In the genomic region with DNA sequence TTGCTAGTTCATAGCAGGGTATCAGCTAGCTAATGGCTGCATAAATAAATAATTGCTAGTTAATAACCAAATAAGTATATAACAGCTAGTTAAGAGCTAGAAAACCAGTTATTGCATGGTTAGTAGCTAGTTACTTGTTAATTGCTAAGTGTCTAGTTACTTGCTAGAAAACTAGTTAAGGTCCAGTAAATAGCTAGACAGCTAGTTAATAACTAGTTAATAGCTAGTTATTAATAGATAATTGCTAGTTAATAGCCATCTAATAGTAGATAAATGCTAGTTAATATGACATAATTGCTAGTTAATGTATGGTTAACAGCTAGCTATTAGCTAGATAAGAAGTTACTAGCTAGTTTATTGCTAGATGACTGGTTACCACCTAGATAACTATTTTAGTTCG, we compare ENCODE assay signal across 33 cellular contexts.
"Had no signal": no experiment of that assay in that cellular context is flagged by ENCODE, and none has a peak within 500 bp of the region (broad histone marks: within the 10 kb centered on the region; RNA-seq: fewer than 3 reads in every experiment).

No MANE protein-coding gene starts in this region.

- H3K4me1 Mint-ChIP-seq: activated B cell treated with CpG ODN at 0.5 μM for 24 hours; activated naive CD4-positive, alpha-beta T cell treated with anti-CD3 and anti-CD28 coated beads, Interleukin-2, amount 50 U/mL, for 24 hours; activated naive CD8-positive, alpha-beta T cell treated with anti-CD3 and anti-CD28 coated beads for 36 hours; activated naive CD8-positive, alpha-beta T cell treated with anti-CD3 and anti-CD28 coated beads, Interleukin-2, amount 50 U/mL, for 24 hours; brain; T-helper 17 cell had no signal

- H3K27me3 ChIP-seq: adrenal gland, breast epithelium, cardiac muscle cell, colonic mucosa had no signal

- ATAC-seq: activated CD4-positive, CD25-positive, alpha-beta regulatory T cell treated with anti-CD3 and anti-CD28 coated beads, Interleukin-2, amount 50 U/mL, for 24 hours; activated CD8-positive, alpha-beta T cell treated with anti-CD3 and anti-CD28 coated beads for 36 hours; activated naive CD8-positive, alpha-beta T cell treated with anti-CD3 and anti-CD28 coated beads, Interleukin-2, amount 50 U/mL, for 24 hours; esophagus mucosa; T-helper 17 cell had no signal

- H3K27ac Mint-ChIP-seq: activated B cell treated with CpG ODN at 0.5 μM for 24 hours; activated CD8-positive, alpha-beta T cell treated with anti-CD3 and anti-CD28 coated beads for 36 hours; activated naive CD4-positive, alpha-beta T cell treated with anti-CD3 and anti-CD28 coated beads for 36 hours; activated naive CD4-positive, alpha-beta T cell treated with anti-CD3 and anti-CD28 coated beads, Interleukin-2, amount 50 U/mL, for 24 hours; activated naive CD8-positive, alpha-beta T cell treated with anti-CD3 and anti-CD28 coated beads for 36 hours; activated naive CD8-positive, alpha-beta T cell treated with anti-CD3 and anti-CD28 coated beads, Interleukin-2, amount 50 U/mL, for 24 hours; activated T-helper 1 cell treated with anti-CD3 and anti-CD28 coated beads, Interleukin-12 subunit alpha, Interleukin-12 subunit beta, Interleukin-2, Interleukin-4 antibody, amounts not matched to agents 30 ng/mL and 10 ng/mL and 1 ng/mL, durations not matched to agents 14 hours and 24 hours and 36 hours; activated T-helper 2 cell treated with anti-CD3 and anti-CD28 coated beads, Interferon-gamma antibody, Interleukin-2, Interleukin-4, amounts not matched to agents 10 μg/mL and 5 μg/mL and 100 μg/mL, durations not matched to agents 14 hours and 24 hours and 36 hours; brain; T-helper 17 cell; T-helper 2 cell treated with Interferon-gamma antibody and Interleukin-4, amounts not matched to agents 5 μg/mL and 100 μg/mL, for 36 hours had no signal

- FAIRE-seq: frontal cortex had no signal

- H3K4me1 ChIP-seq: adrenal gland, breast epithelium, colonic mucosa had no signal

- DNase-seq: activated B cell treated with CpG ODN at 0.5 μM for 24 hours; activated CD4-positive, alpha-beta T cell treated with anti-CD3 and anti-CD28 coated beads for 48 hours; activated CD4-positive, alpha-beta T cell treated with anti-CD3 and anti-CD28 coated beads, Interleukin-2, amount 50 U/mL, for 1 hour; activated CD4-positive, alpha-beta T cell treated with anti-CD3 and anti-CD28 coated beads, Interleukin-2, amount 50 U/mL, for 48 hours; activated CD8-positive, alpha-beta memory T cell treated with anti-CD3 and anti-CD28 coated beads for 24 hours; activated CD8-positive, alpha-beta T cell treated with anti-CD3 and anti-CD28 coated beads for 36 hours; activated effector memory CD4-positive, alpha-beta T cell treated with anti-CD3 and anti-CD28 coated beads, Interleukin-2, amount 50 U/mL, for 16 hours; activated naive CD4-positive, alpha-beta T cell treated with anti-CD3 and anti-CD28 coated beads for 36 hours; activated naive CD8-positive, alpha-beta T cell treated with anti-CD3 and anti-CD28 coated beads for 36 hours; activated naive CD8-positive, alpha-beta T cell treated with anti-CD3 and anti-CD28 coated beads, Interleukin-2, amount 50 U/mL, for 24 hours; activated T-cell treated with anti-CD3 and anti-CD28 coated beads, Interleukin-2, amount 50 U/mL, for 48 hours; adrenal gland; amygdala; aorta; central memory CD4-positive, alpha-beta T cell; cerebellar nuclear complex; colonic mucosa; effector CD8-positive, alpha-beta T cell; foreskin fibroblast; head of caudate nucleus; T-helper 17 cell; T1000; WERI-Rb-1 had no signal

- H3K36me3 ChIP-seq: adrenal gland, breast epithelium, cardiac muscle cell, colonic mucosa, WERI-Rb-1 had no signal

- H3K9me3 ChIP-seq: adrenal gland, breast epithelium had no signal

- H3K36me3 Mint-ChIP-seq: activated naive CD4-positive, alpha-beta T cell treated with anti-CD3 and anti-CD28 coated beads, Interleukin-2, amount 50 U/mL, for 24 hours; activated naive CD8-positive, alpha-beta T cell treated with anti-CD3 and anti-CD28 coated beads for 36 hours; brain had no signal

- H3K9me3 Mint-ChIP-seq: activated B cell treated with CpG ODN at 0.5 μM for 24 hours; activated naive CD4-positive, alpha-beta T cell treated with anti-CD3 and anti-CD28 coated beads, Interleukin-2, amount 50 U/mL, for 24 hours; activated naive CD8-positive, alpha-beta T cell treated with anti-CD3 and anti-CD28 coated beads for 36 hours; activated naive CD8-positive, alpha-beta T cell treated with anti-CD3 and anti-CD28 coated beads, Interleukin-2, amount 50 U/mL, for 24 hours; activated T-helper 1 cell treated with anti-CD3 and anti-CD28 coated beads, Interleukin-12 subunit alpha, Interleukin-12 subunit beta, Interleukin-2, Interleukin-4 antibody, amounts not matched to agents 30 ng/mL and 10 ng/mL and 1 ng/mL, durations not matched to agents 14 hours and 24 hours and 36 hours; activated T-helper 2 cell treated with anti-CD3 and anti-CD28 coated beads, Interferon-gamma antibody, Interleukin-2, Interleukin-4, amounts not matched to agents 10 μg/mL and 5 μg/mL and 100 μg/mL, durations not matched to agents 14 hours and 24 hours and 36 hours; T-helper 2 cell treated with Interferon-gamma antibody and Interleukin-4, amounts not matched to agents 5 μg/mL and 100 μg/mL, for 36 hours had no signal

- H3K27ac ChIP-seq: adrenal gland, breast epithelium, cardiac muscle cell, colonic mucosa, WERI-Rb-1 had no signal

- H3K4me3 ChIP-seq: adrenal gland, breast epithelium, cardiac muscle cell, colonic mucosa had no signal

- H3K27me3 Mint-ChIP-seq: activated B cell treated with CpG ODN at 0.5 μM for 24 hours; activated CD8-positive, alpha-beta T cell treated with anti-CD3 and anti-CD28 coated beads for 36 hours; activated naive CD4-positive, alpha-beta T cell treated with anti-CD3 and anti-CD28 coated beads, Interleukin-2, amount 50 U/mL, for 24 hours; activated naive CD8-positive, alpha-beta T cell treated with anti-CD3 and anti-CD28 coated beads for 36 hours; activated naive CD8-positive, alpha-beta T cell treated with anti-CD3 and anti-CD28 coated beads, Interleukin-2, amount 50 U/mL, for 24 hours; brain; T-helper 17 cell had no signal

- H3K4me3 Mint-ChIP-seq: activated B cell treated with CpG ODN at 0.5 μM for 24 hours; activated CD8-positive, alpha-beta T cell treated with anti-CD3 and anti-CD28 coated beads for 36 hours; activated naive CD4-positive, alpha-beta T cell treated with anti-CD3 and anti-CD28 coated beads for 36 hours; activated naive CD4-positive, alpha-beta T cell treated with anti-CD3 and anti-CD28 coated beads, Interleukin-2, amount 50 U/mL, for 24 hours; activated naive CD8-positive, alpha-beta T cell treated with anti-CD3 and anti-CD28 coated beads for 36 hours; activated naive CD8-positive, alpha-beta T cell treated with anti-CD3 and anti-CD28 coated beads, Interleukin-2, amount 50 U/mL, for 24 hours; activated T-helper 1 cell treated with anti-CD3 and anti-CD28 coated beads, Interleukin-12 subunit alpha, Interleukin-12 subunit beta, Interleukin-2, Interleukin-4 antibody, amounts not matched to agents 30 ng/mL and 10 ng/mL and 1 ng/mL, durations not matched to agents 14 hours and 24 hours and 36 hours; brain; T-helper 17 cell; T-helper 2 cell treated with Interferon-gamma antibody and Interleukin-4, amounts not matched to agents 5 μg/mL and 100 μg/mL, for 36 hours had no signal
